In genomic region chr6:140401666-140402255, GRCh38 we compare ENCODE assay signal across 19 cellular contexts.
DNase-seq lines count a peak whose midpoint lies in the region; ATAC-seq and TF ChIP-seq lines count a peak whose summit lies in the region.
"Had no signal": no experiment of that assay in that cellular context is flagged by ENCODE, and none has a peak within 500 bp of the region (broad histone marks: within the 10 kb centered on the region; RNA-seq: fewer than 3 reads in every experiment).

No MANE protein-coding gene starts in this region.

- H3K4me2 ChIP-seq in skeletal muscle satellite cell (ENCODE audit: low read length), result no peak overlapping the region

- peak overlapping the region; percentile 6 for H3K9ac ChIP-seq in skeletal muscle satellite cell (ENCODE audit: low read depth, low read length)

- no peak for ATAC-seq in HG03159 (IDR thresholded peaks at IDR 0.05; ENCODE audit: unreplicated experiment)
- ATAC-seq: activated CD8-positive, alpha-beta T cell treated with anti-CD3 and anti-CD28 coated beads, Interleukin-2, amount 10 ng/mL, durations not matched to agents 7 days and 5 days; left lung; T-helper 17 cell had no signal

- no peaks in the 10 kb centered on the region for H3K27me3 ChIP-seq in skeletal muscle satellite cell (ENCODE audit: control insufficient read depth, insufficient read depth, low read length)
- H3K27me3 ChIP-seq in vagina, result no peaks in the 10 kb centered on the region
- H3K27me3 ChIP-seq: left lung, transverse colon had no signal

- no peak for TF ChIP-seq POLR2A in vagina (IDR thresholded peaks at IDR 0.05)

- no peak overlapping the region for H3K27ac ChIP-seq in vagina
- H3K27ac ChIP-seq: C4-2B, left lung, RWPE1, transverse colon had no signal

- peak; percentile 76 for DNase-seq in HS-27A (ENCODE audit: low read depth)
- DNase-seq in SW 1271 (lab: John Stamatoyannopoulos, UW), result peak; percentile 12 to 52
- peak; percentile 70 for DNase-seq in iris pigment epithelial cell (ENCODE audit: low read depth)
- no peak for DNase-seq in foreskin melanocyte
- no peak for DNase-seq in activated CD4-positive, alpha-beta T cell treated with anti-CD3 and anti-CD28 coated beads, Interleukin-2, amount 50 U/mL, for 1 hour
- no peak for DNase-seq in vagina (ENCODE audit: extremely low spot score in 2 of 2)
- DNase-seq: activated CD8-positive, alpha-beta T cell treated with anti-CD3 and anti-CD28 coated beads, Interleukin-2, amount 10 ng/mL, durations not matched to agents 7 days and 5 days; activated T-cell treated with anti-CD3 and anti-CD28 coated beads, Interleukin-2, amount 50 U/mL, for 48 hours; GOT3; left lung; NCI-H1436 treated with DMSO at 0.1 percent for 48 hours; NCI-H2227 treated with DMSO at 0.1 percent for 48 hours; stimulated activated naive CD4-positive, alpha-beta T cell; T-helper 17 cell; transverse colon had no signal

- H3K9me3 ChIP-seq in skeletal muscle satellite cell (replicated peaks; ENCODE audit: low read length), result no peaks in the 10 kb centered on the region
- no peaks in the 10 kb centered on the region for H3K9me3 ChIP-seq in vagina
- H3K9me3 ChIP-seq: transverse colon had no signal

- intact Hi-C loops in vagina (cut with DNase I), result no loop called here

- H3K4me1 ChIP-seq in skeletal muscle satellite cell (ENCODE audit: control insufficient read depth, insufficient read depth, low read length), result peaks cover 21% of the 10 kb centered on the region
- no peaks in the 10 kb centered on the region for H3K4me1 ChIP-seq in vagina
- H3K4me1 ChIP-seq: left lung, transverse colon had no signal

- H3K36me3 ChIP-seq in skeletal muscle satellite cell (ENCODE audit: insufficient read depth, low read length) (no peaks in the 10 kb centered on the region), vagina (no peaks in the 10 kb centered on the region)
- H3K36me3 ChIP-seq: left lung, transverse colon had no signal

- H3K4me3 ChIP-seq in skeletal muscle satellite cell (ENCODE audit: low read length), result no peak overlapping the region
- H3K4me3 ChIP-seq in vagina, result no peak overlapping the region
- H3K4me3 ChIP-seq: left lung, transverse colon had no signal

- no peak for TF ChIP-seq CTCF in vagina (IDR thresholded peaks at IDR 0.05)

Comparison
In these comparisons a context has a peak if more than half of its experiments do, and no peak if none do; other contexts are left out.
1. DNase-seq: peak in HS-27A (single experiment), SW 1271 (2 of 2) and iris pigment epithelial cell (single experiment); none in foreskin melanocyte (single experiment), activated CD4-positive, alpha-beta T cell treated with anti-CD3 and anti-CD28 coated beads, Interleukin-2, amount 50 U/mL, for 1 hour (single experiment) and vagina (0 of 2).